8 cellular contexts compared by ENCODE assay signal in the genomic region with DNA sequence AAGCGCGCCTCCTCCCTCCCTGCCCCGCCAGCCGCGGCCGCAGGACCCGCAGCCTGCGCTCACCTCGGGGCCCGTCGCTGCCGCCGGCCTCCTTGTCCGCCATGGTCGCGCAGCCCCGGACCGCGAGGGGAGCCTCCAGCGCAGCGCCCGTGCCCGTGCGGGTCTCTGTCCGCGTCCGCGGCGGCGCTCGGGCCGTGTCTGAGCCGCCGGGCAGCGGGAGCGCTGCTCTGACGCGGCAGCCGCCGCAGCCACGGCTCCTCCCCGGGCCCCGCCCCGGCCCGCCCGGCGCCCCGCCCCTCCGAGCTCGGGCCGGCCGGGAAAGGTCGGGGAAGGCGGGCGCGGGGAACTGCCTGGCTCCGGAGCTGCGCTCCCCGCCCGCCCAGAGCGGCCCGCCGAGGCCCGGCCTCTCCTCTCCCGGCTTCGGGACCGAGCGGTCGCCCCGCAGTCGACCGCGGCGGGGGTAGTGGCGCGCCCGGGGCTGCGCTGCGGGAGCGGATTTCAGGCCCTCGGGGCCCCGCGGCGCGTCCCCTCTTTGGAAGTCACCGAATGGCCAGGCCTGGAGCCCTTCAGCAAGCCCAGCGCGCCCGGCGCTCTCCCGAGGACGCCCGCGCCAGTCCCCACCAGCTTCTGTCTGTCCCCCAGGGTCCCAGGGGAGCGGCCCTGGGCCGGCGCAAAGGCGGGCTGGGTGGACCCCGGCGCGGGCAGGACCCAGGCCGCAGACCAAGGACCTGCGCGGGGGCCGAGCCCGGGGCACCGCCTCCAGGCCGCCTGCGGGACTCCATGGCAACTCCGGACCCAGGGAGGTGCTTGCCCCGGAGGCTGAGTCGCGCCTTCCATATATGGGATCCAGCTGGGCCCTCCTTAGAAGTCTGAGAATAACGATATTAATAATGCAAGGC. TPM values are rescaled to one million over a fixed set of nuclear protein-coding genes. Genes with fewer than 3 reads are reported as not detected.
DNase-seq lines count a peak whose midpoint lies in the region; ATAC-seq and TF ChIP-seq lines count a peak whose summit lies in the region.

Gene HSPA12A (minus strand): TSS at position 200 of the 899 bp plus-strand sequence. CDS start 97 bp downstream, at position 103.

- H2AFZ ChIP-seq in PC-3 (ENCODE audit: low read length) = peak within 1 kb of the TSS; percentile 79

- H3K9ac ChIP-seq in PC-3 (ENCODE audit: low read length) = peak within 1 kb of the TSS; percentile 56

- BruUV-seq in PC-3 (replicated peaks; lab: Mats Ljungman, UMichigan) = no TSS peak

- H3K9me3 ChIP-seq in PC-3 (ENCODE audit: low read length) (no peaks in the 10 kb centered on the region), thoracic aorta (no peaks in the 10 kb centered on the region)

- H3K4me3 ChIP-seq in PC-3 (ENCODE audit: low read length) = peak within 1 kb of the TSS; percentile 70
- peak within 1 kb of the TSS; percentile 88 for H3K4me3 ChIP-seq in thoracic aorta

- no peaks in the 10 kb centered on the region for H3K9me3 Mint-ChIP-seq in activated naive CD4-positive, alpha-beta T cell treated with anti-CD3 and anti-CD28 coated beads, Interleukin-2, amount 50 U/mL, for 24 hours
- H3K9me3 Mint-ChIP-seq in neural crest cell = no peaks in the 10 kb centered on the region

- no peaks in the 10 kb centered on the region for H3K27me3 ChIP-seq in PC-3 (ENCODE audit: low read length)
- no peaks in the 10 kb centered on the region for H3K27me3 ChIP-seq in thoracic aorta (replicated peaks; ENCODE audit: insufficient read depth)

- peak within 1 kb of the TSS; percentile 85 for H3K4me2 ChIP-seq in PC-3 (ENCODE audit: low read length)

- peak; percentile 78 for DNase-seq in Ammon's horn (ENCODE audit: low spot score)
- peak; percentile 73 for DNase-seq in PC-3
- peak; percentile 77 for DNase-seq in germinal center (ENCODE audit: low spot score)
- DNase-seq in neural crest cell (ENCODE audit: low read depth, low spot score) = peak; percentile 71
- DNase-seq in thoracic aorta (ENCODE audit: low spot score) = peak; percentile 63

- no peak within 1 kb of the TSS for H3K27ac Mint-ChIP-seq in activated naive CD4-positive, alpha-beta T cell treated with anti-CD3 and anti-CD28 coated beads, Interleukin-2, amount 50 U/mL, for 24 hours
- no peak within 1 kb of the TSS for H3K27ac Mint-ChIP-seq in neural crest cell (ENCODE audit: unreplicated experiment)

- no peaks in the 10 kb centered on the region for H3K79me2 ChIP-seq in PC-3 (ENCODE audit: low read length)

- no peaks in the 10 kb centered on the region for H3F3A ChIP-seq in PC-3 (ENCODE audit: low read length, unreplicated experiment)

- H3K4me1 Mint-ChIP-seq in activated naive CD4-positive, alpha-beta T cell treated with anti-CD3 and anti-CD28 coated beads, Interleukin-2, amount 50 U/mL, for 24 hours = no peaks in the 10 kb centered on the region
- H3K4me1 Mint-ChIP-seq in neural crest cell = peaks cover 14% of the 10 kb centered on the region

- no peaks in the 10 kb centered on the region for H3K9me2 ChIP-seq in PC-3 (replicated peaks; ENCODE audit: low read length)

- H3K4me3 Mint-ChIP-seq in activated naive CD4-positive, alpha-beta T cell treated with anti-CD3 and anti-CD28 coated beads, Interleukin-2, amount 50 U/mL, for 24 hours = peak within 1 kb of the TSS; percentile 62
- peak within 1 kb of the TSS; percentile 87 for H3K4me3 Mint-ChIP-seq in neural crest cell

- H3K36me3 ChIP-seq in PC-3 (ENCODE audit: low read depth, low read length) (no peaks in the 10 kb centered on the region), thoracic aorta (no peaks in the 10 kb centered on the region)

- intact Hi-C loops in PC-3 (cut with micrococcal nuclease) = no loop called here

- no peaks in the 10 kb centered on the region for H4K20me1 ChIP-seq in PC-3 (ENCODE audit: low read length)

- H3K27ac ChIP-seq in PC-3 (ENCODE audit: low read length) = no peak within 1 kb of the TSS
- H3K27ac ChIP-seq in thoracic aorta = peak within 1 kb of the TSS; percentile 95 to 96

- ATAC-seq in GM18907 (IDR thresholded peaks at IDR 0.05; ENCODE audit: unreplicated experiment) (peak; percentile 93), HG03103 (IDR thresholded peaks at IDR 0.05; ENCODE audit: low read depth, unreplicated experiment) (peak; percentile 92), PC-3 (peak; percentile 93), thoracic aorta (ENCODE audit: insufficient number of reproducible peaks, low FRiP score, low read depth) (peak; percentile 88)

- H3K27me3 Mint-ChIP-seq in activated naive CD4-positive, alpha-beta T cell treated with anti-CD3 and anti-CD28 coated beads, Interleukin-2, amount 50 U/mL, for 24 hours = peaks cover 51% of the 10 kb centered on the region
- H3K27me3 Mint-ChIP-seq in neural crest cell (ENCODE audit: low read depth) = peaks cover 57% of the 10 kb centered on the region

- CTCF ChIA-PET in PC-3 (lab: Charles Lee) = interaction anchor here (0.6 kb wide), 3 partner anchors 49 to 308 kb away, joined by 3 to 7 read pairs (median 6); no protein-coding TSS in a partner anchor

- no peak for TF ChIP-seq CTCF in PC-3 (conservative IDR thresholded peaks at IDR 0.05; ENCODE audit: low read depth, low read length)
- TF ChIP-seq CTCF in neural crest cell (conservative IDR thresholded peaks at IDR 0.05) = no peak
- TF ChIP-seq CTCF in thoracic aorta (IDR thresholded peaks at IDR 0.05) = peak; percentile 41

- POLR2A ChIA-PET in PC-3 (lab: Charles Lee; ENCODE audit: unreplicated experiment) = no interaction called here

- H3K36me3 Mint-ChIP-seq in activated naive CD4-positive, alpha-beta T cell treated with anti-CD3 and anti-CD28 coated beads, Interleukin-2, amount 50 U/mL, for 24 hours = no peaks in the 10 kb centered on the region
- no peaks in the 10 kb centered on the region for H3K36me3 Mint-ChIP-seq in neural crest cell (ENCODE audit: low read depth)

- no peaks in the 10 kb centered on the region for H3K4me1 ChIP-seq in PC-3 (ENCODE audit: insufficient read depth, low read length)
- H3K4me1 ChIP-seq in thoracic aorta (ENCODE audit: control insufficient read depth in 1 of 2, low read depth in 2 of 2) = peaks cover 0 to 7% of the 10 kb centered on the region in 2 donors

RNA-seq across cellular contexts. Expression of gene HSPA12A, which starts in this region (rescaled TPM):
- total RNA-seq in PC-3 (2014; rRNA removed) (1.8 and 3.1 TPM in 2 replicates), neural crest cell (7.4 and 7.6 TPM in 2 replicates), thoracic aorta (10 to 100 TPM; 10.2 to 13.6 TPM)
